ENCODE assay signal across 20 cellular contexts in genomic region chr3:5219216-5219615, GRCh38. TPM values are rescaled to one million over a fixed set of nuclear protein-coding genes. Genes with fewer than 3 reads are reported as not detected.
DNase-seq lines count a peak whose midpoint lies in the region; ATAC-seq, FAIRE-seq and TF ChIP-seq lines count a peak whose summit lies in the region.
"Had no signal": no experiment of that assay in that cellular context is flagged by ENCODE, and none has a peak within 500 bp of the region (broad histone marks: within the 10 kb centered on the region; RNA-seq: fewer than 3 reads in every experiment).

No MANE protein-coding gene starts in this region.

- H3K27ac Mint-ChIP-seq in endodermal cell (peak overlapping the region; percentile 50), type B pancreatic cell (peak overlapping the region; percentile 73)

- FAIRE-seq in pancreas (lab: Jason Lieb, UNC) = no peak

- WGBS in HUES64 = 73% methylated on average over 4 of the region's 4 CpGs
- WGBS in endodermal cell (ENCODE audit: insufficient coverage in 1 of 2, insufficient read length in 1 of 2), 2 experiments = 70 to 86% methylated on average over 1 to 4 of the region's 4 CpGs
- 86 to 92% methylated on average over 4 of the region's 4 CpGs for WGBS in pancreas, 2 donors
- WGBS in aorta, 2 donors = 77 to 79% methylated on average over 4 of the region's 4 CpGs

- H3K4me1 Mint-ChIP-seq in endodermal cell (peaks cover 40% of the 10 kb centered on the region), type B pancreatic cell (ENCODE audit: unreplicated experiment) (peaks cover 15% of the 10 kb centered on the region)
- H3K4me1 Mint-ChIP-seq: B cell had no signal

- TF ChIP-seq CTCF in endodermal cell (conservative IDR thresholded peaks at IDR 0.05) (no peak), lower lobe of right lung (IDR thresholded peaks at IDR 0.05) (no peak), type B pancreatic cell (conservative IDR thresholded peaks at IDR 0.05) (no peak), pancreas (IDR thresholded peaks at IDR 0.05) (no peak)

- intact Hi-C loops in lower lobe of right lung (cut with DNase I) (no loop called here), pancreas (cut with DNase I) (no loop called here), aorta (cut with DNase I) (no loop called here)

- H3K9ac ChIP-seq in HUES64 (ENCODE audit: low read depth, low read length) (no peak overlapping the region; the same call in 1 of the 2 replicates), endodermal cell (ENCODE audit: extremely low read depth, low read length, poor library complexity, severe bottlenecking) (no peak overlapping the region)
- H3K9ac ChIP-seq: GM23248 had no signal

- peak overlapping the region; percentile 34 for H3K27ac ChIP-seq in HUES64 (ENCODE audit: low read depth, low read length)
- H3K27ac ChIP-seq in endodermal cell (ENCODE audit: low read depth, low read length) = no peak overlapping the region
- peak overlapping the region; percentile 37 for H3K27ac ChIP-seq in lower lobe of right lung
- H3K27ac ChIP-seq in pancreas = no peak overlapping the region
- H3K27ac ChIP-seq in aorta (ENCODE audit: low read depth in 1 of 2, low read length in 2 of 2) = no peak overlapping the region
- H3K27ac ChIP-seq: GM23248 had no signal

- H3K4me3 ChIP-seq in HUES64 (ENCODE audit: low read length) = no peak overlapping the region
- H3K4me3 ChIP-seq in endodermal cell (ENCODE audit: low read length) = no peak overlapping the region
- no peak overlapping the region for H3K4me3 ChIP-seq in lower lobe of right lung
- no peak overlapping the region for H3K4me3 ChIP-seq in pancreas
- no peak overlapping the region for H3K4me3 ChIP-seq in aorta (ENCODE audit: low read length in 2 of 2)
- H3K4me3 ChIP-seq: GM23248 had no signal

- DNase-seq in endodermal cell (peak; percentile 63), lower lobe of right lung (no peak), type B pancreatic cell (ENCODE audit: extremely low spot score, unreplicated experiment) (no peak), pancreas (no peak), aorta (no peak)
- DNase-seq: Calu3; CD4-positive, alpha-beta T cell; Kasumi-1; MM.1S; NCI-H1105; NCI-H1694 treated with DMSO at 0.1 percent for 48 hours; NCI-H226; NCI-H524 treated with DMSO at 0.1 percent for 48 hours had no signal

- H3K9me3 ChIP-seq in HUES64 (ENCODE audit: insufficient read depth, low read depth, low read length) (no peaks in the 10 kb centered on the region), endodermal cell (ENCODE audit: control insufficient read depth, low read length) (no peaks in the 10 kb centered on the region), lower lobe of right lung (no peaks in the 10 kb centered on the region), pancreas (no peaks in the 10 kb centered on the region), aorta (ENCODE audit: control insufficient read depth, low read length) (no peaks in the 10 kb centered on the region)

- H3K36me3 ChIP-seq in HUES64 (ENCODE audit: insufficient read depth, low read length) = peaks cover 33% of the 10 kb centered on the region
- H3K36me3 ChIP-seq in endodermal cell (ENCODE audit: control insufficient read depth, insufficient read depth, low read length) = peaks cover 36% of the 10 kb centered on the region
- H3K36me3 ChIP-seq in lower lobe of right lung = peaks cover 58% of the 10 kb centered on the region
- peaks cover 0 to 37% (median 25%) of the 10 kb centered on the region in 3 donors for H3K36me3 ChIP-seq in pancreas
- H3K36me3 ChIP-seq in aorta (ENCODE audit: control insufficient read depth in 1 of 2, insufficient read depth in 2 of 2, low read length in 1 of 2) = peaks cover 4 to 5% of the 10 kb centered on the region in 2 donors

- no peaks in the 10 kb centered on the region for H3K27me3 Mint-ChIP-seq in endodermal cell (ENCODE audit: insufficient read depth)
- H3K27me3 Mint-ChIP-seq in type B pancreatic cell = no peaks in the 10 kb centered on the region
- H3K27me3 Mint-ChIP-seq: B cell; CD4-positive, alpha-beta T cell had no signal

- H3K4me1 ChIP-seq in HUES64 (ENCODE audit: insufficient read depth, low read length) = peaks cover 34% of the 10 kb centered on the region
- peaks cover 13% of the 10 kb centered on the region for H3K4me1 ChIP-seq in endodermal cell (ENCODE audit: control insufficient read depth, insufficient read depth, low read length)
- H3K4me1 ChIP-seq in lower lobe of right lung = peaks cover 19% of the 10 kb centered on the region
- no peaks in the 10 kb centered on the region for H3K4me1 ChIP-seq in pancreas
- no peaks in the 10 kb centered on the region for H3K4me1 ChIP-seq in aorta (ENCODE audit: control insufficient read depth in 1 of 2, insufficient read depth in 2 of 2, low read length in 2 of 2)

- peak in 1 of 2 donors; percentile 13 for ATAC-seq in lower lobe of right lung
- no peak for ATAC-seq in GM19397 (IDR thresholded peaks at IDR 0.05; ENCODE audit: unreplicated experiment)
- ATAC-seq in pancreas = no peak
- ATAC-seq in aorta (ENCODE audit: low FRiP score) = no peak
- ATAC-seq in HG03442 (IDR thresholded peaks at IDR 0.05; ENCODE audit: unreplicated experiment) = no peak
- ATAC-seq: Panc1, Right ventricle myocardium inferior had no signal

- H3K27me3 ChIP-seq in HUES64 (ENCODE audit: insufficient read depth, low read length) (no peaks in the 10 kb centered on the region), endodermal cell (ENCODE audit: control insufficient read depth, insufficient read depth, low read length, poor library complexity, severe bottlenecking) (no peaks in the 10 kb centered on the region), lower lobe of right lung (ENCODE audit: low read depth) (no peaks in the 10 kb centered on the region), pancreas (no peaks in the 10 kb centered on the region), aorta (ENCODE audit: control insufficient read depth in 1 of 2, insufficient read depth in 2 of 2, low read length in 1 of 2) (no peaks in the 10 kb centered on the region)

- H3K9me3 Mint-ChIP-seq in endodermal cell (no peaks in the 10 kb centered on the region), type B pancreatic cell (no peaks in the 10 kb centered on the region)
- H3K9me3 Mint-ChIP-seq: CD4-positive, alpha-beta T cell had no signal

- H3K4me3 Mint-ChIP-seq in endodermal cell (no peak overlapping the region), type B pancreatic cell (no peak overlapping the region)
- H3K4me3 Mint-ChIP-seq: B cell; CD4-positive, alpha-beta T cell had no signal

- H3K36me3 Mint-ChIP-seq in endodermal cell (ENCODE audit: low read depth) (peaks cover 38% of the 10 kb centered on the region), type B pancreatic cell (peaks cover 16% of the 10 kb centered on the region)

RNA-seq across cellular contexts. Expression of gene EDEM1, which starts 31.7 kb away (rescaled TPM):
- polyA plus RNA-seq in HUES64 (2013, experiment 1 of 2) = 4.7 TPM
- 6.1 TPM for polyA plus RNA-seq in HUES64 (2013, experiment 2 of 2)
- total RNA-seq in endodermal cell (10 to 100 TPM; 24.5 to 28.1 TPM), lower lobe of right lung (76.5 TPM), type B pancreatic cell (ENCODE audit: low replicate concordance) (20.2 and 35.1 TPM in 2 replicates), pancreas (10 to 100 TPM; 24.4 to 37.9 (median 31.1) TPM), aorta (10 to 100 TPM; 34.4 to 37.9 TPM)
- polyA plus RNA-seq in endodermal cell (2013, experiment 1 of 2) = 10.5 TPM
- polyA plus RNA-seq in endodermal cell (2013, experiment 2 of 2) = 11.2 TPM
- polyA plus RNA-seq in pancreas (1 to 10 TPM; 6.0 to 9.3 TPM), aorta (1 to 10 TPM; 4.0 to 7.8 TPM)

Comparison
In these comparisons a context has a peak if more than half of its experiments do, and no peak if none do; other contexts are left out.
1. H3K27ac ChIP-seq: peak in HUES64 (single experiment) and lower lobe of right lung (single experiment); none in endodermal cell (single experiment), pancreas (0 of 4) and aorta (0 of 2).